In the genomic region with DNA sequence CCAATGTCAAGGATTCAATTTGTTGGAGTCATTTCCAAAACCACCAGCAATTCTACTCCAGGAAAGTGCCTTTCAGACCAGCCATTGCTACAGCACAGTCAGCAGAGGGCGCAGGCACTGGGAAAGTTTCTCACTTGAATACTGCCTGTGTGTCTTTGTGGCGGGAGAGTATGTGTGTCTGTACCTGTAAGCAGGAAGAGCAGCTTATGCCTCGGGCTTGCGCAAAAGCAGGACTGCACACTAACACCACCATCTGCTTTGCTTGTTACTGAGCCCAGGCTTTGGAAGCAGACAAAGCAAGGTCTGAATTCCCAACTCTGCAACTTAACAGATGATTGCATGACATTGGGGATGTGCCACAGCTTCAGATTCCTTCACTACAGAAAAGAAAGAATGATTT, we compare ENCODE assay signal across 8 cellular contexts. TPM values are rescaled to one million over a fixed set of nuclear protein-coding genes. Genes with fewer than 3 reads are reported as not detected.
DNase-seq lines count a peak whose midpoint lies in the region; ATAC-seq, FAIRE-seq and TF ChIP-seq lines count a peak whose summit lies in the region.

No MANE protein-coding gene starts in this region.

- intact Hi-C loops in colonic mucosa (cut with DNase I) = loop anchor here (1.0 kb wide), 1 partner anchor 76 kb away; no protein-coding TSS in a partner anchor

- peak; percentile 42 for DNase-seq in GM18507 (ENCODE audit: extremely low spot score, insufficient read length, low read depth)
- peak; percentile 69 for DNase-seq in NCI-H460 (ENCODE audit: extremely low read depth, low read depth)
- peak; percentile 39 for DNase-seq in activated CD4-positive, alpha-beta T cell treated with anti-CD3 and anti-CD28 coated beads for 1 hour
- peak; percentile 74 for DNase-seq in colonic mucosa
- DNase-seq in stimulated activated CD4-positive, alpha-beta T cell treated with anti-CD3 and anti-CD28 coated beads, TNF-alpha, amount 100 ng/mL, for 4 hours (ENCODE audit: low read depth in 3 of 3) = peak; percentile 32 to 52 (median 38)

- H3K9me3 ChIP-seq in colonic mucosa (no peaks in the 10 kb centered on the region), liver (ENCODE audit: control insufficient read depth in 4 of 4, low read length in 3 of 4) (no peaks in the 10 kb centered on the region)

- H3K36me3 ChIP-seq in colonic mucosa (no peaks in the 10 kb centered on the region), liver (ENCODE audit: control insufficient read depth in 4 of 4, insufficient read depth in 3 of 4, low read depth in 1 of 4, low read length in 3 of 4) (no peaks in the 10 kb centered on the region)

- H3K4me1 ChIP-seq in colonic mucosa (no peaks in the 10 kb centered on the region), liver (ENCODE audit: control insufficient read depth in 4 of 4, insufficient read depth in 4 of 4, low read length in 3 of 4) (peaks cover 0 to 21% (median 8%) of the 10 kb centered on the region in 4 donors)

- no peak overlapping the region for H3K9ac ChIP-seq in colonic mucosa (ENCODE audit: low read depth in 2 of 2, low read length in 2 of 2)
- H3K9ac ChIP-seq in liver (ENCODE audit: low read depth in 1 of 2, low read length in 2 of 2) = no peak overlapping the region

- peak; percentile 60 for ATAC-seq in HG03442 (IDR thresholded peaks at IDR 0.05; ENCODE audit: unreplicated experiment)

- peak; percentile 90 to 96 for TF ChIP-seq RAD21 in liver (IDR thresholded peaks at IDR 0.05)

- WGBS in liver = 3% methylated on average over 4 of the region's 4 CpGs

- TF ChIP-seq CTCF in colonic mucosa (IDR thresholded peaks at IDR 0.05) (peak; percentile 71), liver (IDR thresholded peaks at IDR 0.05; ENCODE audit: low read depth, low read length, missing input control) (peak; percentile 88)

- no peak overlapping the region for H3K4me3 ChIP-seq in colonic mucosa
- no peak overlapping the region for H3K4me3 ChIP-seq in liver (ENCODE audit: low read depth in 1 of 3, low read length in 3 of 3)

- H3K27ac ChIP-seq in colonic mucosa (no peak overlapping the region), liver (ENCODE audit: low read depth in 1 of 2, low read length in 2 of 2) (no peak overlapping the region)

- FAIRE-seq in A204.1 (lab: Jason Lieb, UNC) = peak; percentile 48
- peak; percentile 95 for FAIRE-seq in GM18507 (lab: Jason Lieb, UNC)

- no peaks in the 10 kb centered on the region for H3K27me3 ChIP-seq in colonic mucosa
- no peaks in the 10 kb centered on the region for H3K27me3 ChIP-seq in liver (ENCODE audit: control insufficient read depth in 4 of 4, insufficient read depth in 4 of 4, low read length in 3 of 4)

TF ChIP-seq in liver, 16 proteins besides CTCF, POLR2A, EP300 and RAD21:
- peak; percentile 9 for TF ChIP-seq SP1 (IDR thresholded peaks at IDR 0.05)
- TF ChIP-seq RXRA (IDR thresholded peaks at IDR 0.05) = no peak
- peak; percentile 63 for TF ChIP-seq YY1 (IDR thresholded peaks at IDR 0.05)
- peak; percentile 20 to 29 for TF ChIP-seq HNF4A (conservative IDR thresholded peaks at IDR 0.05)
- TF ChIP-seq EGR1 (IDR thresholded peaks at IDR 0.05; ENCODE audit: low read depth in 2 of 2) = no peak

RNA-seq across cellular contexts. Expression of a gene that starts 7.0 kb away (rescaled TPM):
- not detected in 2 replicates for total RNA-seq in NCI-H460 (2014; rRNA removed; shearing (Covaris generic))
- not detected in 2 replicates for polyA plus RNA-seq in NCI-H460 (2014; cell fraction: nucleus; rRNA removed)
- total RNA-seq in colonic mucosa = 10 to 100 TPM; 10.1 to 10.8 TPM
- 10 to 100 TPM in 1 of 2 donors, under 1 TPM in 1; under 0.01 to 32.8 TPM for total RNA-seq in liver
- polyA plus RNA-seq in liver = under 1 TPM; 0.03 to 0.08 TPM

RNA-seq across cellular contexts. Expression of a gene that starts 22.3 kb away (rescaled TPM):
- not detected in 2 replicates for total RNA-seq in NCI-H460 (2014; rRNA removed; shearing (Covaris generic))
- not detected in 2 replicates for polyA plus RNA-seq in NCI-H460 (2014; cell fraction: nucleus; rRNA removed)
- total RNA-seq in colonic mucosa = 1 to 10 TPM; 1.1 to 1.4 TPM
- total RNA-seq in liver = 1 to 10 TPM in 1 of 2 donors, under 1 TPM in 1; 0.67 to 2.8 TPM
- polyA plus RNA-seq in liver = under 1 TPM; 0.15 to 0.26 TPM

RNA-seq across cellular contexts. Expression of a gene that starts 27.5 kb away (rescaled TPM):
- total RNA-seq in NCI-H460 (2014; rRNA removed; shearing (Covaris generic)) = not detected in 2 replicates
- polyA plus RNA-seq in NCI-H460 (2014; cell fraction: nucleus; rRNA removed) = not detected in 2 replicates
- total RNA-seq in colonic mucosa (1 to 10 TPM in 1 of 2 donors, under 1 TPM in 1; 0.57 to 1.2 TPM), liver (under 1 TPM in 1 of 2 donors, not detected in 1; 0.89 TPM)
- polyA plus RNA-seq in liver = under 1 TPM; 0.08 to 0.20 TPM
